Comparison of ENCODE assay signal across 8 cellular contexts in genomic region chr11:13486926-13487660, GRCh38.
DNase-seq lines count a peak whose midpoint lies in the region; ATAC-seq and TF ChIP-seq lines count a peak whose summit lies in the region.

No MANE protein-coding gene starts in this region.

- H3K9me3 ChIP-seq in RWPE2 (ENCODE audit: severe bottlenecking): no peaks in the 10 kb centered on the region

- H3K27me3 ChIP-seq in RWPE2 (ENCODE audit: insufficient read depth, poor library complexity, severe bottlenecking): no peaks in the 10 kb centered on the region

- H3K36me3 Mint-ChIP-seq in activated naive CD4-positive, alpha-beta T cell treated with anti-CD3 and anti-CD28 coated beads, Interleukin-2, amount 50 U/mL, for 24 hours: peaks cover 2% of the 10 kb centered on the region

- ATAC-seq in HG02759 (IDR thresholded peaks at IDR 0.05; ENCODE audit: unreplicated experiment): peak; percentile 91
- no peak for ATAC-seq in RWPE2 (ENCODE audit: low read depth)

- H3K27me3 Mint-ChIP-seq in activated naive CD4-positive, alpha-beta T cell treated with anti-CD3 and anti-CD28 coated beads, Interleukin-2, amount 50 U/mL, for 24 hours: peaks cover 1% of the 10 kb centered on the region

- no peak overlapping the region for H3K27ac ChIP-seq in RWPE2 (ENCODE audit: poor library complexity, severe bottlenecking)

- peak; percentile 93 for DNase-seq in DMS53 (lab: John Stamatoyannopoulos, UW)
- DNase-seq in RWPE2 (ENCODE audit: low spot score): no peak
- peak; percentile 23 for DNase-seq in iris pigment epithelial cell (ENCODE audit: low read depth)
- DNase-seq in stimulated activated CD4-positive, alpha-beta T cell treated with anti-CD3 and anti-CD28 coated beads, Interleukin-4, amount 100 ng/mL, for 24 hours: peak; percentile 54
- no peak for DNase-seq in COLO668 (lab: John Stamatoyannopoulos, UW; ENCODE audit: unreplicated experiment)
- no peak for DNase-seq in DMS79 (lab: John Stamatoyannopoulos, UW)

- no peak overlapping the region for H3K27ac Mint-ChIP-seq in activated naive CD4-positive, alpha-beta T cell treated with anti-CD3 and anti-CD28 coated beads, Interleukin-2, amount 50 U/mL, for 24 hours

- H3K4me1 Mint-ChIP-seq in activated naive CD4-positive, alpha-beta T cell treated with anti-CD3 and anti-CD28 coated beads, Interleukin-2, amount 50 U/mL, for 24 hours: peaks cover 5% of the 10 kb centered on the region

- H3K36me3 ChIP-seq in RWPE2 (ENCODE audit: low read depth): no peaks in the 10 kb centered on the region

- H3K4me3 Mint-ChIP-seq in activated naive CD4-positive, alpha-beta T cell treated with anti-CD3 and anti-CD28 coated beads, Interleukin-2, amount 50 U/mL, for 24 hours: peak overlapping the region; percentile 70

- peak; percentile 32 for TF ChIP-seq CTCF in RWPE2 (IDR thresholded peaks at IDR 0.05; ENCODE audit: poor library complexity, severe bottlenecking)

- no peak overlapping the region for H3K4me3 ChIP-seq in RWPE2 (ENCODE audit: severe bottlenecking)

- no peaks in the 10 kb centered on the region for H3K4me1 ChIP-seq in RWPE2 (ENCODE audit: insufficient read depth, poor library complexity, severe bottlenecking)

- peaks cover 3% of the 10 kb centered on the region for H3K9me3 Mint-ChIP-seq in activated naive CD4-positive, alpha-beta T cell treated with anti-CD3 and anti-CD28 coated beads, Interleukin-2, amount 50 U/mL, for 24 hours

Comparison
In these comparisons a context has a peak if more than half of its experiments do, and no peak if none do; other contexts are left out.
1. DNase-seq: peak in DMS53 (single experiment), iris pigment epithelial cell (single experiment) and stimulated activated CD4-positive, alpha-beta T cell treated with anti-CD3 and anti-CD28 coated beads, Interleukin-4, amount 100 ng/mL, for 24 hours (single experiment); none in RWPE2 (single experiment), COLO668 (single experiment) and DMS79 (single experiment).